Comparison of ENCODE assay signal across 19 cellular contexts in genomic region chr5:35458824-35459207, GRCh38.
DNase-seq lines count a peak whose midpoint lies in the region; ATAC-seq and TF ChIP-seq lines count a peak whose summit lies in the region.
"Had no signal": no experiment of that assay in that cellular context is flagged by ENCODE, and none has a peak within 500 bp of the region (broad histone marks: within the 10 kb centered on the region; RNA-seq: fewer than 3 reads in every experiment).

No MANE protein-coding gene starts in this region.

- 0% methylated on average over 1 of the region's 1 CpG for WGBS in SK-N-SH (ENCODE audit: low lambda C conversion rate)

- no peak overlapping the region for H3K9ac ChIP-seq in SK-N-SH

- H3K27me3 ChIP-seq in SK-N-SH (ENCODE audit: insufficient read depth) (no peaks in the 10 kb centered on the region), lower lobe of right lung (ENCODE audit: low read depth) (no peaks in the 10 kb centered on the region)
- H3K27me3 ChIP-seq: BE2C, gastrocnemius medialis, suprapubic skin had no signal

- CTCF ChIA-PET in SK-N-SH (lab: Yijun Ruan, JAX), result no interaction called here

- intact Hi-C loops in lower lobe of right lung (cut with DNase I), result no loop called here

- TF ChIP-seq CTCF in SK-N-SH (IDR thresholded peaks at IDR 0.05), result no peak
- no peak for TF ChIP-seq CTCF in lower lobe of right lung (IDR thresholded peaks at IDR 0.05)
- TF ChIP-seq CTCF in omental fat pad (IDR thresholded peaks at IDR 0.05), result no peak

- peak; percentile 25; the same call in 1 of the 2 replicates for TF ChIP-seq RAD21 in SK-N-SH (IDR thresholded peaks at IDR 0.05; ENCODE audit: low read length)

- H3K27ac ChIP-seq in SK-N-SH (ENCODE audit: low read depth in 2 of 2, low read length in 1 of 2) (peak overlapping the region in 1 of 2 experiments; percentile 61; a peak in 1 of 4 replicates), lower lobe of right lung (no peak overlapping the region)
- H3K27ac ChIP-seq: gastrocnemius medialis, PC-9, suprapubic skin had no signal

- no peaks in the 10 kb centered on the region for H3K79me2 ChIP-seq in SK-N-SH (ENCODE audit: insufficient read depth)

- H2AFZ ChIP-seq in SK-N-SH (ENCODE audit: low read depth), result no peak overlapping the region
- H2AFZ ChIP-seq: PC-9 had no signal

- H4K20me1 ChIP-seq in SK-N-SH (ENCODE audit: insufficient read depth), result no peaks in the 10 kb centered on the region

- no peak overlapping the region for H3K4me2 ChIP-seq in SK-N-SH
- H3K4me2 ChIP-seq: PC-9 had no signal

- H3K36me3 ChIP-seq in SK-N-SH (replicated peaks in 1 of 2; ENCODE audit: control insufficient read depth in 1 of 2, insufficient read depth in 2 of 2, low read length in 1 of 2), result no peaks in the 10 kb centered on the region
- H3K36me3 ChIP-seq in lower lobe of right lung, result no peaks in the 10 kb centered on the region
- H3K36me3 ChIP-seq: BE2C, gastrocnemius medialis, suprapubic skin had no signal

- H3K4me1 ChIP-seq in SK-N-SH (ENCODE audit: control insufficient read depth in 1 of 2, insufficient read depth in 2 of 2, low read depth in 1 of 2, low read length in 1 of 2), result peaks cover 0 to 7% of the 10 kb centered on the region in 2 experiments; a peak in 2 of 4 replicates
- no peaks in the 10 kb centered on the region for H3K4me1 ChIP-seq in lower lobe of right lung
- H3K4me1 ChIP-seq: BE2C, gastrocnemius medialis had no signal

- H3F3A ChIP-seq in SK-N-SH (replicated peaks; ENCODE audit: insufficient read depth), result no peaks in the 10 kb centered on the region

- H3K4me3 ChIP-seq in SK-N-SH (ENCODE audit: low read depth in 2 of 2, low read length in 1 of 2), result no peak overlapping the region
- H3K4me3 ChIP-seq in lower lobe of right lung, result no peak overlapping the region
- H3K4me3 ChIP-seq: gastrocnemius medialis, PC-9, suprapubic skin had no signal

- DNase-seq in DMS79 (lab: John Stamatoyannopoulos, UW), result peak; percentile 70
- DNase-seq in M059J (ENCODE audit: low read depth), result peak; percentile 43
- peak; percentile 24 for DNase-seq in SK-N-SH
- DNase-seq in lower lobe of right lung, result no peak
- no peak for DNase-seq in omental fat pad (ENCODE audit: low spot score)
- no peak for DNase-seq in activated CD4-positive, alpha-beta T cell treated with anti-CD3 and anti-CD28 coated beads, Interleukin-2, amount 50 U/mL, for 1 hour
- no peak for DNase-seq in NCI-H226
- DNase-seq: activated CD4-positive, CD25-positive, alpha-beta regulatory T cell; activated CD8-positive, alpha-beta memory T cell treated with anti-CD3 and anti-CD28 coated beads, Interleukin-2, amount 50 U/mL, for 48 hours; BE2C; effector memory CD4-positive, alpha-beta T cell; gastrocnemius medialis; immature natural killer cell; KBM-7; PC-9; posterior cingulate gyrus; T-cell had no signal

- TF ChIP-seq EP300 in SK-N-SH (IDR thresholded peaks at IDR 0.05; ENCODE audit: borderline replicate concordance in 1 of 2, low read depth in 1 of 2, low read length in 1 of 2), result peak in 1 of 2 experiments; percentile 53; a peak in 1 of 4 replicates

- ATAC-seq in lower lobe of right lung (peak; percentile 50 to 55), omental fat pad (ENCODE audit: low FRiP score) (no peak), HG02642 (IDR thresholded peaks at IDR 0.05; ENCODE audit: poor library complexity, unreplicated experiment) (no peak)
- ATAC-seq: gastrocnemius medialis, T-cell had no signal

- no peaks in the 10 kb centered on the region for H3K9me2 ChIP-seq in SK-N-SH

- POLR2A ChIA-PET in SK-N-SH (lab: Yijun Ruan, JAX), result no interaction called here

- H3K9me3 ChIP-seq in SK-N-SH (no peaks in the 10 kb centered on the region), lower lobe of right lung (peaks cover 2% of the 10 kb centered on the region)
- H3K9me3 ChIP-seq: BE2C, gastrocnemius medialis, suprapubic skin had no signal

TF ChIP-seq in SK-N-SH, 30 proteins besides CTCF, POLR2A, EP300 and RAD21:
- TF ChIP-seq NFIC (IDR thresholded peaks at IDR 0.05; ENCODE audit: borderline replicate concordance) (0 out of 2 replicates have a peak, but pooled peaks have one; percentile 9), TCF12 (IDR thresholded peaks at IDR 0.05) (no peak), RCOR1 (IDR thresholded peaks at IDR 0.05; ENCODE audit: low read length) (peak; percentile 52; the same call in 1 of the 2 replicates), CHD2 (IDR thresholded peaks at IDR 0.05; ENCODE audit: low read length, partially characterized antibody) (peak; percentile 10)
TF ChIP-seq in SK-N-SH: peak in this region for 3.

Comparison
In these comparisons a context has a peak if more than half of its experiments do, and no peak if none do; other contexts are left out.
1. DNase-seq: peak in DMS79 (single experiment), M059J (single experiment) and SK-N-SH (single experiment); none in lower lobe of right lung (single experiment), omental fat pad (single experiment), activated CD4-positive, alpha-beta T cell treated with anti-CD3 and anti-CD28 coated beads, Interleukin-2, amount 50 U/mL, for 1 hour (single experiment) and NCI-H226 (single experiment).
2. ATAC-seq: peak in lower lobe of right lung (2 of 2); none in omental fat pad (single experiment) and HG02642 (single experiment).